In the genomic region with DNA sequence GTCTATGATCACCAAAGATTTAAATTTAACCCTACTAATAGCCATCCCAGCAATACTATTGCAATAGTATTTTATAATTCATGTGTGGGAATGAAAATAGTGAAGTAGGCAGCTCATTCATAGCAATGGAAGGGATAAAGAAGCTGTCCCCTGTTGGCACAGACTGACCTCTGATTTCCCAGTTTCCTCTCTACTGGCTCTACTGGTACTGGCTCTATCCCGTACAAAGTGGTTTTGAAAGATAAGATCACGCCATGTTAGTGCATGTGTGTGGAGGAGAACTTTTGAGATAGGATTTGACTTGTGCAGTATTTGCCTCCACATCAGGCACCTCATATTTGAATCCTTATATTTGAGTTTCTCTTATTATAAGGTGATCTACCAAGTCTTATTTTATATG, we compare ENCODE assay signal across 15 cellular contexts.
DNase-seq lines count a peak whose midpoint lies in the region; ATAC-seq and TF ChIP-seq lines count a peak whose summit lies in the region.
"Had no signal": no experiment of that assay in that cellular context is flagged by ENCODE, and none has a peak within 500 bp of the region (broad histone marks: within the 10 kb centered on the region; RNA-seq: fewer than 3 reads in every experiment).

No MANE protein-coding gene starts in this region.

- no peaks in the 10 kb centered on the region for H3K79me2 ChIP-seq in GM23338 (replicated peaks; ENCODE audit: insufficient read depth)

- ATAC-seq in left ventricle myocardium superior = peak; percentile 43
- peak; percentile 37; the same call in 2 of the 3 replicates for ATAC-seq in GM23338
- ATAC-seq in CD8-positive, alpha-beta T cell = no peak

- H2AFZ ChIP-seq in GM23338 = no peak overlapping the region

- intact Hi-C loops in left ventricle myocardium superior (cut with micrococcal nuclease) = no loop called here
- intact Hi-C loops in cardiac septum (cut with DNase I) = no loop called here
- intact Hi-C loops in CD8-positive, alpha-beta T cell (cut with DNase I, micrococcal nuclease) = no loop called here
- intact Hi-C loops in thyroid gland (cut with DNase I) = no loop called here

- H3K36me3 ChIP-seq in GM23338 (ENCODE audit: insufficient read depth) (no peaks in the 10 kb centered on the region), thyroid gland (no peaks in the 10 kb centered on the region)
- no peaks in the 10 kb centered on the region for H3K36me3 ChIP-seq in CD8-positive, alpha-beta T cell (ENCODE audit: insufficient read depth, low read length)

- WGBS in thyroid gland, 2 donors = 80 to 84% methylated on average over 2 of the region's 2 CpGs

- H3F3A ChIP-seq in GM23338 (replicated peaks; ENCODE audit: low read depth) = no peaks in the 10 kb centered on the region

- no peak overlapping the region; the same call in 1 of the 2 replicates for H3K27ac Mint-ChIP-seq in GM23338
- H3K27ac Mint-ChIP-seq in CD8-positive, alpha-beta T cell = no peak overlapping the region
- H3K27ac Mint-ChIP-seq: CD14-positive monocyte; CD4-positive, alpha-beta T cell had no signal

- H3K27me3 Mint-ChIP-seq in GM23338 (ENCODE audit: insufficient read depth, low read depth, poor library complexity) = no peaks in the 10 kb centered on the region
- no peaks in the 10 kb centered on the region for H3K27me3 Mint-ChIP-seq in CD8-positive, alpha-beta T cell (ENCODE audit: low read depth)
- H3K27me3 Mint-ChIP-seq: CD4-positive, alpha-beta T cell had no signal

- H3K9me2 ChIP-seq in GM23338 (ENCODE audit: insufficient read depth) = no peaks in the 10 kb centered on the region

- H3K36me3 Mint-ChIP-seq in GM23338 (ENCODE audit: low read depth) = no peaks in the 10 kb centered on the region
- H3K36me3 Mint-ChIP-seq in CD8-positive, alpha-beta T cell = no peaks in the 10 kb centered on the region
- H3K36me3 Mint-ChIP-seq: CD14-positive monocyte had no signal

- TF ChIP-seq CTCF in GM23338 (conservative IDR thresholded peaks at IDR 0.05; ENCODE audit: low read depth in 2 of 2) = no peak
- no peak for TF ChIP-seq CTCF in CD8-positive, alpha-beta T cell (IDR thresholded peaks at IDR 0.05)
- no peak for TF ChIP-seq CTCF in thyroid gland (IDR thresholded peaks at IDR 0.05)

- H3K4me3 ChIP-seq in GM23338 (no peak overlapping the region), thyroid gland (replicated peaks in 1 of 3) (no peak overlapping the region)
- no peak overlapping the region for H3K4me3 ChIP-seq in CD8-positive, alpha-beta T cell (ENCODE audit: low read depth, low read length)

- H3K4me1 ChIP-seq in GM23338 (ENCODE audit: insufficient read depth) (peaks cover 21% of the 10 kb centered on the region), thyroid gland (peaks cover 0 to 5% of the 10 kb centered on the region in 2 donors)
- H3K4me1 ChIP-seq in CD8-positive, alpha-beta T cell (ENCODE audit: insufficient read depth, low read length) = no peaks in the 10 kb centered on the region

- H3K4me3 Mint-ChIP-seq in GM23338 = no peak overlapping the region
- H3K4me3 Mint-ChIP-seq in CD8-positive, alpha-beta T cell = no peak overlapping the region
- H3K4me3 Mint-ChIP-seq: CD14-positive monocyte; CD4-positive, alpha-beta T cell had no signal

- H3K27ac ChIP-seq in GM23338 (ENCODE audit: low read depth) (no peak overlapping the region), thyroid gland (no peak overlapping the region)
- H3K27ac ChIP-seq in CD8-positive, alpha-beta T cell (ENCODE audit: low read depth, low read length) = no peak overlapping the region

- POLR2A ChIA-PET in CD8-positive, alpha-beta T cell (lab: Charles Lee) = no interaction called here

- no peaks in the 10 kb centered on the region for H3K9me3 ChIP-seq in CD8-positive, alpha-beta T cell (ENCODE audit: low read length)
- H3K9me3 ChIP-seq in thyroid gland = no peaks in the 10 kb centered on the region

- DNase-seq in left ventricle myocardium superior = no peak
- no peak for DNase-seq in cardiac septum (ENCODE audit: low spot score)
- no peak for DNase-seq in GM23338 (ENCODE audit: low spot score)
- peak; percentile 11 for DNase-seq in superior temporal gyrus (ENCODE audit: extremely low spot score)
- no peak for DNase-seq in CD8-positive, alpha-beta T cell
- no peak for DNase-seq in thyroid gland
- DNase-seq: Calu3; CD4-positive, alpha-beta T cell; COR-L47; DMS53; DMS79 treated with DMSO at 0.1 percent for 48 hours; GF-D8; H7; HCEC 1CT had no signal

- CTCF ChIA-PET in CD8-positive, alpha-beta T cell (lab: Charles Lee) = no interaction called here

- H4K20me1 ChIP-seq in GM23338 (replicated peaks; ENCODE audit: insufficient read depth) = no peaks in the 10 kb centered on the region

- peaks cover 31% of the 10 kb centered on the region for H3K4me1 Mint-ChIP-seq in GM23338
- no peaks in the 10 kb centered on the region for H3K4me1 Mint-ChIP-seq in CD8-positive, alpha-beta T cell (ENCODE audit: low read depth)
- H3K4me1 Mint-ChIP-seq: CD14-positive monocyte had no signal

- H3K9me3 Mint-ChIP-seq in GM23338 = no peaks in the 10 kb centered on the region; the same call in 2 of the 3 replicates
- H3K9me3 Mint-ChIP-seq in CD8-positive, alpha-beta T cell = no peaks in the 10 kb centered on the region
- H3K9me3 Mint-ChIP-seq: CD4-positive, alpha-beta T cell had no signal

- no peak for TF ChIP-seq POLR2A in thyroid gland (IDR thresholded peaks at IDR 0.05)

- no peak overlapping the region for H3K4me2 ChIP-seq in GM23338

- H3K27me3 ChIP-seq in GM23338 (ENCODE audit: insufficient read depth) (no peaks in the 10 kb centered on the region), thyroid gland (no peaks in the 10 kb centered on the region)
- no peaks in the 10 kb centered on the region for H3K27me3 ChIP-seq in CD8-positive, alpha-beta T cell (ENCODE audit: insufficient read depth, low read length)

TF ChIP-seq in GM23338, 12 proteins besides CTCF, POLR2A, EP300 and RAD21:
- TF ChIP-seq STAT1 (IDR thresholded peaks at IDR 0.05; ENCODE audit: unreplicated experiment) = no peak
- TF ChIP-seq, protein P1, sequence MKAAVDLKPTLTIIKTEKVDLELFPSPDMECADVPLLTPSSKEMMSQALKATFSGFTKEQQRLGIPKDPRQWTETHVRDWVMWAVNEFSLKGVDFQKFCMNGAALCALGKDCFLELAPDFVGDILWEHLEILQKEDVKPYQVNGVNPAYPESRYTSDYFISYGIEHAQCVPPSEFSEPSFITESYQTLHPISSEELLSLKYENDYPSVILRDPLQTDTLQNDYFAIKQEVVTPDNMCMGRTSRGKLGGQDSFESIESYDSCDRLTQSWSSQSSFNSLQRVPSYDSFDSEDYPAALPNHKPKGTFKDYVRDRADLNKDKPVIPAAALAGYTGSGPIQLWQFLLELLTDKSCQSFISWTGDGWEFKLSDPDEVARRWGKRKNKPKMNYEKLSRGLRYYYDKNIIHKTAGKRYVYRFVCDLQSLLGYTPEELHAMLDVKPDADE (IDR thresholded peaks at IDR 0.05) = no peak
TF ChIP-seq in GM23338: peak in this region for 0.
